24 cellular contexts compared by ENCODE assay signal in genomic region chrX:141982296-141982695, GRCh38.
"Had no signal": no experiment of that assay in that cellular context is flagged by ENCODE, and none has a peak within 500 bp of the region (broad histone marks: within the 10 kb centered on the region; RNA-seq: fewer than 3 reads in every experiment).

No MANE protein-coding gene starts in this region.

- H3K27me3 ChIP-seq: esophagus muscularis mucosa, esophagus squamous epithelium, foreskin keratinocyte, gastrocnemius medialis, gastroesophageal sphincter, heart left ventricle, heart right ventricle had no signal

- H3K9me3 ChIP-seq: colonic mucosa, esophagus muscularis mucosa, esophagus squamous epithelium, gastrocnemius medialis, gastroesophageal sphincter, heart left ventricle, heart right ventricle had no signal

- DNase-seq: colonic mucosa; cortex of kidney; dermis blood vessel endothelial cell; dorsolateral prefrontal cortex; effector CD4-positive, alpha-beta T cell; effector CD8-positive, alpha-beta T cell; effector memory CD4-positive, alpha-beta T cell; effector memory CD8-positive, alpha-beta T cell; endodermal cell; erythroblast; esophagus squamous epithelium; foreskin fibroblast; foreskin keratinocyte; foreskin melanocyte; gastrocnemius medialis; glutamatergic neuron; head of caudate nucleus; heart left ventricle; heart right ventricle had no signal

- H3K27ac ChIP-seq: colonic mucosa, dorsolateral prefrontal cortex, epithelial cell of prostate, esophagus muscularis mucosa, esophagus squamous epithelium, foreskin keratinocyte, gastrocnemius medialis, gastroesophageal sphincter, heart left ventricle, heart right ventricle had no signal

- H3K4me3 ChIP-seq: colonic mucosa, coronary artery, dorsolateral prefrontal cortex, esophagus muscularis mucosa, esophagus squamous epithelium, gastrocnemius medialis, gastroesophageal sphincter, heart left ventricle, heart right ventricle had no signal

- ATAC-seq: effector memory CD8-positive, alpha-beta T cell; esophagus mucosa; foreskin keratinocyte; gastrocnemius medialis; gastroesophageal sphincter; heart left ventricle; heart right ventricle had no signal

- H3K4me1 ChIP-seq: colonic mucosa, esophagus muscularis mucosa, esophagus squamous epithelium, foreskin keratinocyte, gastrocnemius medialis, gastroesophageal sphincter, heart left ventricle, heart right ventricle had no signal

- H3K36me3 ChIP-seq: colonic mucosa, esophagus muscularis mucosa, esophagus squamous epithelium, gastrocnemius medialis, gastroesophageal sphincter, heart left ventricle, heart right ventricle had no signal
